1 cellular context compared by ENCODE assay signal in the genomic region with DNA sequence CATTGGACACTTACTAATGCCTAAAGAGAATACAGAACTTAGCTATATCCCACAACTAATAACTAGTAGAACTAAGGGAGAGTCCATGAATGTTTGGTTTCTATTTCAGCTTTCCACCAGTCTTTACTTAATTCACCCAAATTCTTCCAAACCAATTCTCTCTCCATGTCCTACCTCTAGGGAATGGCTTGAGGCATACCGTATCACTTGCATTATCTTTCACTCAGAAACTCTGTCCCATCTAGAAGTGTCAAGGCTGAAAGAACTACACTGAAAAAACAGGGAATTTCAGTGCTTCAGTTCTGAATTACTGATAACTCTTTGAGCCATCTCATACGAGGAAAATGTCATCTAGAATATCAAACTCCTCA.
TF ChIP-seq lines count a peak whose summit lies in the region.

No MANE protein-coding gene starts in this region.

TF ChIP-seq in HCT116, 20 proteins besides CTCF, POLR2A, EP300 and RAD21 (continued from another document):
- TF ChIP-seq, protein P1, sequence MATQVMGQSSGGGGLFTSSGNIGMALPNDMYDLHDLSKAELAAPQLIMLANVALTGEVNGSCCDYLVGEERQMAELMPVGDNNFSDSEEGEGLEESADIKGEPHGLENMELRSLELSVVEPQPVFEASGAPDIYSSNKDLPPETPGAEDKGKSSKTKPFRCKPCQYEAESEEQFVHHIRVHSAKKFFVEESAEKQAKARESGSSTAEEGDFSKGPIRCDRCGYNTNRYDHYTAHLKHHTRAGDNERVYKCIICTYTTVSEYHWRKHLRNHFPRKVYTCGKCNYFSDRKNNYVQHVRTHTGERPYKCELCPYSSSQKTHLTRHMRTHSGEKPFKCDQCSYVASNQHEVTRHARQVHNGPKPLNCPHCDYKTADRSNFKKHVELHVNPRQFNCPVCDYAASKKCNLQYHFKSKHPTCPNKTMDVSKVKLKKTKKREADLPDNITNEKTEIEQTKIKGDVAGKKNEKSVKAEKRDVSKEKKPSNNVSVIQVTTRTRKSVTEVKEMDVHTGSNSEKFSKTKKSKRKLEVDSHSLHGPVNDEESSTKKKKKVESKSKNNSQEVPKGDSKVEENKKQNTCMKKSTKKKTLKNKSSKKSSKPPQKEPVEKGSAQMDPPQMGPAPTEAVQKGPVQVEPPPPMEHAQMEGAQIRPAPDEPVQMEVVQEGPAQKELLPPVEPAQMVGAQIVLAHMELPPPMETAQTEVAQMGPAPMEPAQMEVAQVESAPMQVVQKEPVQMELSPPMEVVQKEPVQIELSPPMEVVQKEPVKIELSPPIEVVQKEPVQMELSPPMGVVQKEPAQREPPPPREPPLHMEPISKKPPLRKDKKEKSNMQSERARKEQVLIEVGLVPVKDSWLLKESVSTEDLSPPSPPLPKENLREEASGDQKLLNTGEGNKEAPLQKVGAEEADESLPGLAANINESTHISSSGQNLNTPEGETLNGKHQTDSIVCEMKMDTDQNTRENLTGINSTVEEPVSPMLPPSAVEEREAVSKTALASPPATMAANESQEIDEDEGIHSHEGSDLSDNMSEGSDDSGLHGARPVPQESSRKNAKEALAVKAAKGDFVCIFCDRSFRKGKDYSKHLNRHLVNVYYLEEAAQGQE (IDR thresholded peaks at IDR 0.05; ENCODE audit: low read depth): no peak
- TF ChIP-seq YY1 (IDR thresholded peaks at IDR 0.05; ENCODE audit: extremely low read depth, insufficient replicate concordance, low read depth, low read length): no peak
- TF ChIP-seq, protein P2, sequence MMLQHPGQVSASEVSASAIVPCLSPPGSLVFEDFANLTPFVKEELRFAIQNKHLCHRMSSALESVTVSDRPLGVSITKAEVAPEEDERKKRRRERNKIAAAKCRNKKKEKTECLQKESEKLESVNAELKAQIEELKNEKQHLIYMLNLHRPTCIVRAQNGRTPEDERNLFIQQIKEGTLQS (IDR thresholded peaks at IDR 0.05): no peak
- TF ChIP-seq SRF (IDR thresholded peaks at IDR 0.05; ENCODE audit: low read depth): no peak
